Comparison of ENCODE assay signal across 14 cellular contexts in genomic region chr11:8812438-8812837, GRCh38.
DNase-seq lines count a peak whose midpoint lies in the region; ATAC-seq and TF ChIP-seq lines count a peak whose summit lies in the region.
"Had no signal": no experiment of that assay in that cellular context is flagged by ENCODE, and none has a peak within 500 bp of the region (broad histone marks: within the 10 kb centered on the region; RNA-seq: fewer than 3 reads in every experiment).

No MANE protein-coding gene starts in this region.

- in situ Hi-C loops in Panc1 (cut with HindIII; ENCODE audit: low pct_unique_long_range_greater_than_20kb, low sequenced_read_pairs), result no loop called here

- CTCF ChIA-PET in Panc1 (lab: Charles Lee), result interaction anchor here (0.6 to 1.1 kb wide), 5 partner anchors 50 to 114 kb away, joined by 4 to 10 read pairs (median 5); no protein-coding TSS in a partner anchor

- peaks cover 73% of the 10 kb centered on the region for H3K4me1 ChIP-seq in Panc1 (ENCODE audit: control insufficient read depth, insufficient read depth, low read length)
- no peaks in the 10 kb centered on the region for H3K4me1 ChIP-seq in prostate gland (replicated peaks)
- peaks cover 8% of the 10 kb centered on the region for H3K4me1 ChIP-seq in colonic mucosa

- POLR2A ChIA-PET in Panc1 (lab: Charles Lee), result interaction anchor here (0.6 kb wide), 1 partner anchor 10 kb away, joined by 20 read pairs; no protein-coding TSS in a partner anchor

- BruUV-seq in Panc1 (replicated peaks; lab: Mats Ljungman, UMichigan), result no TSS peak

- WGBS in prostate gland, result 45% methylated on average over 3 of the region's 3 CpGs

- H3K9ac ChIP-seq in colonic mucosa (ENCODE audit: low read depth in 2 of 2, low read length in 2 of 2), result no peak overlapping the region

- no peak overlapping the region for H3K4me3 ChIP-seq in Panc1 (ENCODE audit: low read depth in 2 of 2, low read length in 2 of 2)
- no peak overlapping the region for H3K4me3 ChIP-seq in fibroblast of villous mesenchyme (ENCODE audit: low read depth, low read length)
- H3K4me3 ChIP-seq in prostate gland, result no peak overlapping the region
- no peak overlapping the region for H3K4me3 ChIP-seq in colonic mucosa
- H3K4me3 ChIP-seq: SK-N-MC had no signal

- H3K9me3 ChIP-seq in Panc1 (ENCODE audit: control insufficient read depth, insufficient read depth, low read depth, low read length), result no peaks in the 10 kb centered on the region
- H3K9me3 ChIP-seq in prostate gland, result no peaks in the 10 kb centered on the region
- no peaks in the 10 kb centered on the region for H3K9me3 ChIP-seq in colonic mucosa

- no peaks in the 10 kb centered on the region for H3K36me3 ChIP-seq in Panc1 (ENCODE audit: control insufficient read depth, insufficient read depth, low read length)
- H3K36me3 ChIP-seq in prostate gland, result no peaks in the 10 kb centered on the region
- no peaks in the 10 kb centered on the region for H3K36me3 ChIP-seq in colonic mucosa

- ATAC-seq in Panc1 (no peak), HG02973 (IDR thresholded peaks at IDR 0.05; ENCODE audit: unreplicated experiment) (no peak)
- ATAC-seq: activated CD4-positive, alpha-beta T cell treated with anti-CD3 and anti-CD28 coated beads for 36 hours had no signal

- H3K27me3 ChIP-seq in Panc1 (ENCODE audit: control insufficient read depth, insufficient read depth, low read length) (no peaks in the 10 kb centered on the region), prostate gland (replicated peaks; ENCODE audit: insufficient read depth) (no peaks in the 10 kb centered on the region), colonic mucosa (no peaks in the 10 kb centered on the region)

- intact Hi-C loops in Panc1 (cut with micrococcal nuclease; ENCODE audit: unreplicated experiment) (loop anchor here (5.0 kb wide), 1 partner anchor 125 kb away; no protein-coding TSS in a partner anchor), prostate gland (cut with DNase I) (loop anchor here (2.0 to 5.0 kb wide), 2 partner anchors 98 to 130 kb away; partner anchors contain the start of genes AKIP1, RPL27A and TRIM66), colonic mucosa (cut with DNase I) (loop anchor here (5.0 to 10.0 kb wide), 2 partner anchors 125 to 152 kb away; partner anchors contain the start of gene TMEM9B)

- H3K27ac ChIP-seq in Panc1 (ENCODE audit: low read length) (peak overlapping the region; percentile 52), prostate gland (peak overlapping the region; percentile 67 to 90), colonic mucosa (no peak overlapping the region)
- H3K27ac ChIP-seq: SK-N-MC had no signal

- DNase-seq in CD1c-positive myeloid dendritic cell (ENCODE audit: extremely low spot score) (peak; percentile 89), Panc1 (ENCODE audit: low read depth, low spot score) (no peak), fibroblast of villous mesenchyme (ENCODE audit: low read depth) (peak; percentile 75), prostate gland (ENCODE audit: low spot score) (no peak), SHP77 treated with DMSO at 0.1 percent for 48 hours (lab: John Stamatoyannopoulos, UW) (no peak), colonic mucosa (no peak)
- no peak for DNase-seq in effector CD8-positive, alpha-beta T cell (lab: John Stamatoyannopoulos, UW)
- DNase-seq: activated CD4-positive, alpha-beta T cell treated with anti-CD3 and anti-CD28 coated beads for 36 hours; activated naive CD4-positive, alpha-beta T cell; CD4-positive, CD25-positive, alpha-beta regulatory T cell; NCI-H2107; occipital lobe had no signal

- no peak for TF ChIP-seq POLR2A in prostate gland (IDR thresholded peaks at IDR 0.05)

- TF ChIP-seq CTCF in Panc1 (IDR thresholded peaks at IDR 0.05) (no peak), fibroblast of villous mesenchyme (IDR thresholded peaks at IDR 0.05; ENCODE audit: insufficient read depth, low read depth, low read length) (no peak), prostate gland (IDR thresholded peaks at IDR 0.05) (no peak), colonic mucosa (IDR thresholded peaks at IDR 0.05) (no peak)

Comparison
In these comparisons a context has a peak if more than half of its experiments do, and no peak if none do; other contexts are left out.
1. DNase-seq: peak in CD1c-positive myeloid dendritic cell (single experiment) and fibroblast of villous mesenchyme (single experiment); none in Panc1 (single experiment), prostate gland (single experiment), SHP77 treated with DMSO at 0.1 percent for 48 hours (single experiment), effector CD8-positive, alpha-beta T cell (single experiment) and colonic mucosa (single experiment).